19 cellular contexts compared by ENCODE assay signal in the genomic region with DNA sequence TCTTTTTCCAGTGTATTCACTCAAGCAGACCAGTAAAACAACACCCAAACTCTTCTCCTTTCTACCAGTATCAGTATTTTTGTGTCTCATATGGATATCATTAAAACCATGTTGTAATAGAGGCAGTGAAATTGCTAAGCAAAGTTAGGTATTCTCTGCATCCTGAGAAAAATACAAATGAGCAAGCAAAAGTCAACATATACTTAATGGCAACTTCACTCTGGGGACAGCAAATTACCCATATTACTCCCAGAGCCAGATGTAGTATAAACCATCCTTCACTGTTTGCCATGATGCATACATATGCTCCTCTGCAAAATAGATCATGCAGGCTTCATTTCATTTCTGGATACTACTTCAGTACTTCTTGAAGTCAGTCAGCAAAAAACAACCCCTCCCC.
"Had no signal": no experiment of that assay in that cellular context is flagged by ENCODE, and none has a peak within 500 bp of the region (broad histone marks: within the 10 kb centered on the region; RNA-seq: fewer than 3 reads in every experiment).

No MANE protein-coding gene starts in this region.

- H3K9me3 ChIP-seq: ascending aorta, right atrium auricular region, SK-N-SH had no signal

- H3K4me1 Mint-ChIP-seq: nephron had no signal

- H3K27ac ChIP-seq: ascending aorta, right atrium auricular region had no signal

- H3K27me3 ChIP-seq: ascending aorta, right atrium auricular region had no signal

- H3K9me3 Mint-ChIP-seq: nephron had no signal

- H3K4me3 Mint-ChIP-seq: nephron had no signal

- ATAC-seq: left cardiac atrium; stimulated activated naive CD8-positive, alpha-beta T cell treated with anti-CD3 and anti-CD28 coated beads, Interleukin-15, Interleukin-2, amounts not matched to agents 100 U/mL and 50 U/mL, for 24 hours had no signal

- H3K4me3 ChIP-seq: ascending aorta, right atrium auricular region had no signal

- H3K4me1 ChIP-seq: ascending aorta, right atrium auricular region had no signal

- DNase-seq: activated CD4-positive, alpha-beta T cell treated with anti-CD3 and anti-CD28 coated beads, Interleukin-2, amount 50 U/mL, for 1 hour; activated CD4-positive, CD25-positive, alpha-beta regulatory T cell; activated CD8-positive, alpha-beta memory T cell treated with anti-CD3 and anti-CD28 coated beads for 24 hours; activated CD8-positive, alpha-beta memory T cell treated with anti-CD3 and anti-CD28 coated beads, Interleukin-2, amount 50 U/mL, for 48 hours; activated naive CD4-positive, alpha-beta T cell; cortex of kidney; hippocampal formation; left cardiac atrium; mesendoderm; nucleus accumbens; SK-N-SH; stimulated activated CD4-positive, alpha-beta T cell treated with anti-CD3 and anti-CD28 coated beads, Interleukin-12 subunit alpha, Interleukin-12 subunit beta, amount 100 ng/mL, for 4 hours; stimulated activated CD4-positive, alpha-beta T cell treated with anti-CD3 and anti-CD28 coated beads, Interleukin-1b, Interleukin-23, amount 100 ng/mL, for 48 hours; stimulated activated CD8-positive, alpha-beta memory T cell treated with anti-CD3 and anti-CD28 coated beads, Interleukin-4, amount 100 ng/mL, for 48 hours; stimulated activated naive CD8-positive, alpha-beta T cell treated with anti-CD3 and anti-CD28 coated beads, Interleukin-15, Interleukin-2, amounts not matched to agents 100 U/mL and 50 U/mL, for 24 hours; trophoblast cell had no signal
